Comparison of ENCODE assay signal across 14 cellular contexts in the genomic region with DNA sequence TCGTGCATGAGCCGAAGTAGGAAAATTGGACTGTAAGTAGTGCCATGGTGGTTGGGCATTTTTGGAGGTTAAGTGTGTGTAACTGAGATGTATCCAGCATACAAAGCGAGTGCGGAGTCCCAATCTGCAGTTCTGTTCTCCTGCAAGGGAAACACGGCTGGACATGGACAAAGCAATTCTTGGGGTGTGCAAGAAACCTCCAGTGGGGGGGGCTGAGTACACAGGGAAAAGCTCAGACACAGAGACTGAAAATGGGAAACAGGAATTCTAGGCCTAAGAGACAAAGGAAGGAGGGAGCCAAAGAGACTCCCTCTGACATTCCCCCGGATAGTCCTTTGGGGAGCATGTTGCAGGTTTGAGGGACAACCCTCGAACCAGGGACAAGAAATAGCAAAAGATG.
A peak's percentile ranks its signal among the peaks of the same experiment; 100 is the strongest.
DNase-seq lines count a peak whose midpoint lies in the region; ATAC-seq and TF ChIP-seq lines count a peak whose summit lies in the region.
"Had no signal": no experiment of that assay in that cellular context is flagged by ENCODE, and none has a peak within 500 bp of the region (broad histone marks: within the 10 kb centered on the region; RNA-seq: fewer than 3 reads in every experiment).

No MANE protein-coding gene starts in this region.

- 86 to 87% methylated on average over 7 of the region's 7 CpGs for WGBS in tibial nerve, 2 donors
- 94 to 95% methylated on average over 7 of the region's 7 CpGs for WGBS in lower leg skin, 2 donors

- POLR2A ChIA-PET in WTC11 (lab: Charles Lee), result no interaction called here

- H3K4me3 Mint-ChIP-seq in WTC11, result no peak overlapping the region
- H3K4me3 Mint-ChIP-seq: stimulated activated memory B cell treated with anti-CD40 and anti-IgM and Interleukin-4, amounts not matched to agents 10 μg/mL and 1 μg/mL and 100 μg/mL, for 72 hours had no signal

- H3K36me3 ChIP-seq in tibial nerve, result no peaks in the 10 kb centered on the region
- H3K36me3 ChIP-seq: BLaER1 treated with 17β-estradiol and CSF1 and Interleukin-3, amounts not matched to agents 10 nM and 100 nM; gastrocnemius medialis had no signal

- H3K27me3 ChIP-seq in foreskin keratinocyte (no peaks in the 10 kb centered on the region), tibial nerve (no peaks in the 10 kb centered on the region)
- H3K27me3 ChIP-seq: BLaER1 treated with 17β-estradiol and CSF1 and Interleukin-3, amounts not matched to agents 10 nM and 100 nM; gastrocnemius medialis had no signal

- H3K27me3 Mint-ChIP-seq in WTC11 (ENCODE audit: low read depth), result no peaks in the 10 kb centered on the region
- H3K27me3 Mint-ChIP-seq: stimulated activated memory B cell treated with anti-CD40 and anti-IgM and Interleukin-4, amounts not matched to agents 10 μg/mL and 1 μg/mL and 100 μg/mL, for 72 hours had no signal

- intact Hi-C loops in Right ventricle myocardium inferior (cut with DNase I) (no loop called here), Right ventricle myocardium superior (cut with DNase I) (loop anchor here (5.0 kb wide), 1 partner anchor 243 kb away; no protein-coding TSS in a partner anchor), lower leg skin (cut with DNase I; ENCODE audit: low total_unique reads) (no loop called here)

- H3K27ac ChIP-seq in foreskin keratinocyte, result no peak overlapping the region
- no peak overlapping the region for H3K27ac ChIP-seq in tibial nerve
- H3K27ac ChIP-seq: BLaER1 treated with 17β-estradiol and CSF1 and Interleukin-3, amounts not matched to agents 10 nM and 100 nM; gastrocnemius medialis had no signal

- no peak overlapping the region for H3K27ac Mint-ChIP-seq in WTC11
- H3K27ac Mint-ChIP-seq: stimulated activated memory B cell treated with anti-CD40 and anti-IgM and Interleukin-4, amounts not matched to agents 10 μg/mL and 1 μg/mL and 100 μg/mL, for 72 hours had no signal

- peaks cover 46% of the 10 kb centered on the region for H3K9me3 Mint-ChIP-seq in WTC11
- H3K9me3 Mint-ChIP-seq: stimulated activated memory B cell treated with anti-CD40 and anti-IgM and Interleukin-4, amounts not matched to agents 10 μg/mL and 1 μg/mL and 100 μg/mL, for 72 hours had no signal

- no peaks in the 10 kb centered on the region for H3K9me3 ChIP-seq in tibial nerve
- H3K9me3 ChIP-seq: BLaER1 treated with 17β-estradiol and CSF1 and Interleukin-3, amounts not matched to agents 10 nM and 100 nM; gastrocnemius medialis had no signal

- TF ChIP-seq CTCF in WTC11 (IDR thresholded peaks at IDR 0.05) (no peak), foreskin keratinocyte (conservative IDR thresholded peaks at IDR 0.05) (peak; percentile 44), tibial nerve (IDR thresholded peaks at IDR 0.05) (peak in 4 of 5 experiments; percentile 7 to 31 (median 16)), lower leg skin (IDR thresholded peaks at IDR 0.05) (no peak)

- no peaks in the 10 kb centered on the region for H3K4me1 Mint-ChIP-seq in WTC11
- H3K4me1 Mint-ChIP-seq: stimulated activated memory B cell treated with anti-CD40 and anti-IgM and Interleukin-4, amounts not matched to agents 10 μg/mL and 1 μg/mL and 100 μg/mL, for 72 hours had no signal

- TF ChIP-seq POLR2A in tibial nerve (IDR thresholded peaks at IDR 0.05) (no peak), lower leg skin (IDR thresholded peaks at IDR 0.05) (no peak)

- H3K4me3 ChIP-seq in tibial nerve, result no peak overlapping the region
- H3K4me3 ChIP-seq in lower leg skin (ENCODE audit: low read depth, poor library complexity, severe bottlenecking), result no peak overlapping the region
- H3K4me3 ChIP-seq: BLaER1 treated with 17β-estradiol and CSF1 and Interleukin-3, amounts not matched to agents 10 nM and 100 nM; gastrocnemius medialis had no signal

- peak; percentile 34 for ATAC-seq in Right ventricle myocardium inferior
- no peak for ATAC-seq in Right ventricle myocardium superior (ENCODE audit: poor library complexity)
- no peak for ATAC-seq in WTC11
- no peak for ATAC-seq in foreskin keratinocyte
- ATAC-seq: gastrocnemius medialis; stimulated activated memory B cell treated with anti-CD40 and anti-IgM and Interleukin-4, amounts not matched to agents 10 μg/mL and 1 μg/mL and 100 μg/mL, for 72 hours had no signal

- no peak for DNase-seq in Right ventricle myocardium inferior (ENCODE audit: missing footprints)
- no peak for DNase-seq in Right ventricle myocardium superior
- DNase-seq in WTC11 (ENCODE audit: low spot score), result peak; percentile 14
- no peak for DNase-seq in foreskin keratinocyte
- peak in 1 of 2 donors; percentile 35 for DNase-seq in tibial nerve (ENCODE audit: low spot score in 2 of 2)
- DNase-seq in NK-92 (lab: John Stamatoyannopoulos, UW; ENCODE audit: unreplicated experiment), result no peak
- no peak for DNase-seq in lower leg skin (ENCODE audit: low spot score in 2 of 2)
- DNase-seq in NCI-H446 treated with DMSO at 0.1 percent for 48 hours (lab: John Stamatoyannopoulos, UW), result no peak
- DNase-seq: amniotic stem cell, gastrocnemius medialis, Kasumi-1, NCI-H69 had no signal

- TF ChIP-seq EP300 in tibial nerve (IDR thresholded peaks at IDR 0.05), result no peak

- H3K4me1 ChIP-seq in foreskin keratinocyte (no peaks in the 10 kb centered on the region), tibial nerve (no peaks in the 10 kb centered on the region)
- H3K4me1 ChIP-seq: BLaER1 treated with 17β-estradiol and CSF1 and Interleukin-3, amounts not matched to agents 10 nM and 100 nM; gastrocnemius medialis had no signal

- peaks cover 24% of the 10 kb centered on the region; the same call in 1 of the 2 replicates for H3K36me3 Mint-ChIP-seq in WTC11
- H3K36me3 Mint-ChIP-seq: stimulated activated memory B cell treated with anti-CD40 and anti-IgM and Interleukin-4, amounts not matched to agents 10 μg/mL and 1 μg/mL and 100 μg/mL, for 72 hours had no signal

- CTCF ChIA-PET in WTC11 (lab: Charles Lee), result interaction anchor here (0.6 kb wide), 1 partner anchor 243 kb away, joined by 3 read pairs; no protein-coding TSS in a partner anchor

TF ChIP-seq in WTC11, 78 proteins besides CTCF, POLR2A, EP300 and RAD21 (continues in another document):
- TF ChIP-seq SMAD4 (CRISPR knock-in tag; IDR thresholded peaks at IDR 0.05), result no peak
- TF ChIP-seq ERG (CRISPR knock-in tag; IDR thresholded peaks at IDR 0.05), result no peak
- no peak for TF ChIP-seq ZNF416 (CRISPR knock-in tag; IDR thresholded peaks at IDR 0.05)
- TF ChIP-seq EMX1 (CRISPR knock-in tag; IDR thresholded peaks at IDR 0.05), result no peak
- no peak for TF ChIP-seq ZNF232 (CRISPR knock-in tag; IDR thresholded peaks at IDR 0.05)
- no peak for TF ChIP-seq OVOL2 (CRISPR knock-in tag; IDR thresholded peaks at IDR 0.05; ENCODE audit: borderline replicate concordance)
- no peak for TF ChIP-seq ARID4B (CRISPR knock-in tag; IDR thresholded peaks at IDR 0.05; ENCODE audit: borderline replicate concordance)
- TF ChIP-seq SOX15 (CRISPR knock-in tag; IDR thresholded peaks at IDR 0.05), result no peak
- TF ChIP-seq, protein P1, sequence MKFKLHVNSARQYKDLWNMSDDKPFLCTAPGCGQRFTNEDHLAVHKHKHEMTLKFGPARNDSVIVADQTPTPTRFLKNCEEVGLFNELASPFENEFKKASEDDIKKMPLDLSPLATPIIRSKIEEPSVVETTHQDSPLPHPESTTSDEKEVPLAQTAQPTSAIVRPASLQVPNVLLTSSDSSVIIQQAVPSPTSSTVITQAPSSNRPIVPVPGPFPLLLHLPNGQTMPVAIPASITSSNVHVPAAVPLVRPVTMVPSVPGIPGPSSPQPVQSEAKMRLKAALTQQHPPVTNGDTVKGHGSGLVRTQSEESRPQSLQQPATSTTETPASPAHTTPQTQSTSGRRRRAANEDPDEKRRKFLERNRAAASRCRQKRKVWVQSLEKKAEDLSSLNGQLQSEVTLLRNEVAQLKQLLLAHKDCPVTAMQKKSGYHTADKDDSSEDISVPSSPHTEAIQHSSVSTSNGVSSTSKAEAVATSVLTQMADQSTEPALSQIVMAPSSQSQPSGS (CRISPR knock-in tag; IDR thresholded peaks at IDR 0.05; ENCODE audit: borderline replicate concordance, low read depth), result no peak

Comparison
In these comparisons a context has a peak if more than half of its experiments do, and no peak if none do; other contexts are left out.
1. CTCF ChIP-seq: peak in foreskin keratinocyte (single experiment) and tibial nerve (4 of 5); none in WTC11 (single experiment) and lower leg skin (0 of 3).